ENCODE assay signal across 10 cellular contexts in genomic region chr18:50853863-50854271, GRCh38. TPM values are rescaled to one million over a fixed set of nuclear protein-coding genes. Genes with fewer than 3 reads are reported as not detected.
DNase-seq lines count a peak whose midpoint lies in the region; ATAC-seq, FAIRE-seq and TF ChIP-seq lines count a peak whose summit lies in the region.
"Had no signal": no experiment of that assay in that cellular context is flagged by ENCODE, and none has a peak within 500 bp of the region (broad histone marks: within the 10 kb centered on the region; RNA-seq: fewer than 3 reads in every experiment).

No MANE protein-coding gene starts in this region.

- ATAC-seq in psoas muscle (peak in 3 of 4 donors; percentile 44 to 60 (median 47)), HG02885 (IDR thresholded peaks at IDR 0.05; ENCODE audit: poor library complexity, unreplicated experiment) (no peak), GM21423 (IDR thresholded peaks at IDR 0.05; ENCODE audit: unreplicated experiment) (no peak), GM19023 (IDR thresholded peaks at IDR 0.05; ENCODE audit: unreplicated experiment) (no peak)

- no peak overlapping the region for H3K4me2 ChIP-seq in SK-N-SH

- H3K79me2 ChIP-seq in SK-N-SH (ENCODE audit: insufficient read depth), result no peaks in the 10 kb centered on the region

- H3K27me3 ChIP-seq in SK-N-SH (ENCODE audit: insufficient read depth) (no peaks in the 10 kb centered on the region), psoas muscle (ENCODE audit: insufficient read depth in 3 of 3, low read length in 2 of 3) (no peaks in the 10 kb centered on the region)
- H3K27me3 ChIP-seq: heart right ventricle had no signal

- TF ChIP-seq POLR2A in H54 (IDR thresholded peaks at IDR 0.05; ENCODE audit: low read depth, low read length), result no peak

- TF ChIP-seq CTCF in SK-N-SH (IDR thresholded peaks at IDR 0.05) (no peak), psoas muscle (IDR thresholded peaks at IDR 0.05) (no peak), coronary artery (IDR thresholded peaks at IDR 0.05) (no peak)

- H3F3A ChIP-seq in SK-N-SH (replicated peaks; ENCODE audit: insufficient read depth), result no peaks in the 10 kb centered on the region

- 56% methylated on average over 6 of the region's 6 CpGs for WGBS in SK-N-SH (ENCODE audit: low lambda C conversion rate)
- 82 to 91% (median 85%) methylated on average over 6 of the region's 6 CpGs for WGBS in psoas muscle, 3 donors

- POLR2A ChIA-PET in SK-N-SH (lab: Yijun Ruan, JAX), result no interaction called here

- peak; percentile 33 for DNase-seq in H54 (ENCODE audit: insufficient read length, low spot score)
- DNase-seq in SK-N-SH, result no peak
- DNase-seq in foreskin melanocyte, result peak; percentile 91
- peak in 1 of 2 donors; percentile 26 for DNase-seq in psoas muscle
- DNase-seq in coronary artery (ENCODE audit: low spot score), result no peak
- DNase-seq: heart right ventricle, NCI-H510A had no signal

- H3K9me2 ChIP-seq in SK-N-SH, result no peaks in the 10 kb centered on the region

- H3K9me3 ChIP-seq in SK-N-SH, result no peaks in the 10 kb centered on the region
- H3K9me3 ChIP-seq in psoas muscle, result no peaks in the 10 kb centered on the region
- H3K9me3 ChIP-seq: heart right ventricle had no signal

- no peak overlapping the region for H3K27ac ChIP-seq in SK-N-SH (ENCODE audit: low read depth in 2 of 2, low read length in 1 of 2)
- no peak overlapping the region for H3K27ac ChIP-seq in psoas muscle
- peak overlapping the region in 1 of 2 donors; percentile 72 for H3K27ac ChIP-seq in coronary artery

- H4K20me1 ChIP-seq in SK-N-SH (ENCODE audit: insufficient read depth), result no peaks in the 10 kb centered on the region

- TF ChIP-seq EP300 in SK-N-SH (IDR thresholded peaks at IDR 0.05; ENCODE audit: borderline replicate concordance in 1 of 2, low read depth in 1 of 2, low read length in 1 of 2), result no peak

- H2AFZ ChIP-seq in SK-N-SH (ENCODE audit: low read depth), result no peak overlapping the region

- no peak for TF ChIP-seq RAD21 in SK-N-SH (IDR thresholded peaks at IDR 0.05; ENCODE audit: low read length)

- H3K4me3 ChIP-seq in SK-N-SH (ENCODE audit: low read depth in 2 of 2, low read length in 1 of 2) (no peak overlapping the region), psoas muscle (no peak overlapping the region), coronary artery (no peak overlapping the region)
- H3K4me3 ChIP-seq: heart right ventricle had no signal

- CTCF ChIA-PET in SK-N-SH (lab: Yijun Ruan, JAX), result no interaction called here

- intact Hi-C loops in psoas muscle (cut with DNase I), result no loop called here

- no peak overlapping the region for H3K9ac ChIP-seq in SK-N-SH

- H3K36me3 ChIP-seq in SK-N-SH (replicated peaks in 1 of 2; ENCODE audit: control insufficient read depth in 1 of 2, insufficient read depth in 2 of 2, low read length in 1 of 2), result no peaks in the 10 kb centered on the region
- H3K36me3 ChIP-seq in psoas muscle (ENCODE audit: insufficient read depth in 1 of 2, low read depth in 1 of 2), result no peaks in the 10 kb centered on the region
- H3K36me3 ChIP-seq: heart right ventricle had no signal

- no peaks in the 10 kb centered on the region for H3K4me1 ChIP-seq in SK-N-SH (ENCODE audit: control insufficient read depth in 1 of 2, insufficient read depth in 2 of 2, low read depth in 1 of 2, low read length in 1 of 2)
- no peaks in the 10 kb centered on the region for H3K4me1 ChIP-seq in psoas muscle

- FAIRE-seq in H54 (lab: Jason Lieb, UNC), result peak; percentile 90

TF ChIP-seq in SK-N-SH, 30 proteins besides CTCF, POLR2A, EP300 and RAD21:
- TF ChIP-seq FOSL2 (IDR thresholded peaks at IDR 0.05; ENCODE audit: borderline replicate concordance, low read depth), result peak; percentile 12; the same call in 1 of the 2 replicates
- TF ChIP-seq FOXJ3 (CRISPR knock-in tag; IDR thresholded peaks at IDR 0.05), result no peak
- TF ChIP-seq TCF12 (IDR thresholded peaks at IDR 0.05), result 0 out of 2 replicates have a peak, but pooled peaks have one; percentile 6
TF ChIP-seq in SK-N-SH: peak in this region for 2.

RNA-seq across cellular contexts. Expression of gene ME2, which starts 25.1 kb away (rescaled TPM):
- polyA plus RNA-seq in SK-N-SH (2012; rRNA removed), result 35.1 and 41.8 TPM in 2 replicates
- 46.2 and 56.0 TPM in 2 replicates for polyA plus RNA-seq in SK-N-SH (2012; cell fraction: cytosol; rRNA removed)
- polyA plus RNA-seq in SK-N-SH (2012; cell fraction: nucleus; rRNA removed), result 21.2 and 34.3 TPM in 2 replicates
- 10 to 100 TPM; 31.0 to 63.8 (median 52.3) TPM for total RNA-seq in psoas muscle
- 10 to 100 TPM; 19.8 to 35.1 (median 26.7) TPM for polyA plus RNA-seq in psoas muscle

RNA-seq across cellular contexts. Expression of gene MRO, which starts 34.1 kb away (rescaled TPM):
- polyA plus RNA-seq in SK-N-SH (2012; rRNA removed) (not detected in 2 replicates), psoas muscle (under 1 TPM; 0.35 to 0.82 (median 0.53) TPM)
- polyA plus RNA-seq in SK-N-SH (2012; cell fraction: cytosol; rRNA removed), result 0.01 TPM in 2 replicates
- polyA plus RNA-seq in SK-N-SH (2012; cell fraction: nucleus; rRNA removed), result not detected in 2 replicates
- 1 to 10 TPM in 3 of 4 donors, under 1 TPM in 1; 0.11 to 1.7 (median 1.6) TPM for total RNA-seq in psoas muscle

Comparison
In these comparisons a context has a peak if more than half of its experiments do, and no peak if none do; other contexts are left out.
1. DNase-seq: peak in H54 (single experiment) and foreskin melanocyte (single experiment); none in SK-N-SH (single experiment) and coronary artery (single experiment).
2. ATAC-seq: peak in psoas muscle (3 of 4); none in HG02885 (single experiment), GM21423 (single experiment) and GM19023 (single experiment).